ENCODE assay signal across 9 cellular contexts in genomic region chr5:139670369-139671095, GRCh38. TPM values are rescaled to one million over a fixed set of nuclear protein-coding genes. Genes with fewer than 3 reads are reported as not detected.
DNase-seq lines count a peak whose midpoint lies in the region; ATAC-seq and TF ChIP-seq lines count a peak whose summit lies in the region.
"Had no signal": no experiment of that assay in that cellular context is flagged by ENCODE, and none has a peak within 500 bp of the region (broad histone marks: within the 10 kb centered on the region; RNA-seq: fewer than 3 reads in every experiment).

No MANE protein-coding gene starts in this region.

- H3K79me2 ChIP-seq in PC-9 (ENCODE audit: low read depth): peaks cover 86% of the 10 kb centered on the region

- peak in 1 of 10 experiments; percentile 23 for DNase-seq in CD4-positive, alpha-beta T cell
- peak in 2 of 3 donors; percentile 91 to 92 for DNase-seq in Peyer's patch
- DNase-seq in osteocyte (ENCODE audit: extremely low spot score, unreplicated experiment): no peak
- no peak for DNase-seq in PC-9
- no peak for DNase-seq in NCI-H2171 (lab: John Stamatoyannopoulos, UW)

- no peaks in the 10 kb centered on the region for H3K9me3 ChIP-seq in CD4-positive, alpha-beta T cell (ENCODE audit: control insufficient read depth, low read length)
- no peaks in the 10 kb centered on the region for H3K9me3 ChIP-seq in Peyer's patch
- H3K9me3 ChIP-seq in endocrine pancreas (ENCODE audit: control insufficient read depth, low read length): no peaks in the 10 kb centered on the region
- no peaks in the 10 kb centered on the region for H3K9me3 ChIP-seq in PC-9 (ENCODE audit: insufficient read depth, low read depth)

- no peak overlapping the region for H2AFZ ChIP-seq in PC-9

- CTCF ChIA-PET in CD4-positive, alpha-beta T cell (lab: Charles Lee): interaction anchor here (1.4 kb wide), 1 partner anchor 95 kb away, joined by 4 read pairs; no protein-coding TSS in a partner anchor
- CTCF ChIA-PET in PC-9 (lab: Charles Lee): no interaction called here

- no peak overlapping the region for H3K27ac ChIP-seq in CD4-positive, alpha-beta T cell (ENCODE audit: low read depth, low read length)
- H3K27ac ChIP-seq in Peyer's patch (peak overlapping the region; percentile 79 to 92 (median 84)), PC-9 (no peak overlapping the region)

- POLR2A ChIA-PET in CD4-positive, alpha-beta T cell (lab: Charles Lee): interaction anchor here (0.8 to 1.8 kb wide), 3 partner anchors 10 to 35 kb away, joined by 3 to 8 read pairs (median 5); partner anchors contain the start of gene CXXC5
- POLR2A ChIA-PET in PC-9 (lab: Charles Lee; ENCODE audit: unreplicated experiment): no interaction called here

- intact Hi-C loops in CD4-positive, alpha-beta T cell (cut with DNase I, micrococcal nuclease): no loop called here
- intact Hi-C loops in PC-9 (cut with micrococcal nuclease; ENCODE audit: unreplicated experiment): no loop called here

- no peak overlapping the region for H3K27ac Mint-ChIP-seq in CD4-positive, alpha-beta T cell
- peak overlapping the region; percentile 91 for H3K27ac Mint-ChIP-seq in osteocyte (ENCODE audit: unreplicated experiment)
- H3K27ac Mint-ChIP-seq: T-helper 1 cell treated with Interleukin-12 subunit alpha and Interleukin-12 subunit beta and Interleukin-4 antibody, amounts not matched to agents 30 μg/mL and 1 μg/mL, for 36 hours had no signal

- H3F3A ChIP-seq in PC-9 (ENCODE audit: insufficient read depth, low read depth): no peaks in the 10 kb centered on the region

- H3K4me3 Mint-ChIP-seq in CD4-positive, alpha-beta T cell: peak overlapping the region; percentile 85
- peak overlapping the region; percentile 45 for H3K4me3 Mint-ChIP-seq in osteocyte (ENCODE audit: unreplicated experiment)

- no peak for TF ChIP-seq POLR2A in Peyer's patch (IDR thresholded peaks at IDR 0.05)

- TF ChIP-seq CTCF in CD4-positive, alpha-beta T cell (IDR thresholded peaks at IDR 0.05): no peak
- TF ChIP-seq CTCF in Peyer's patch (IDR thresholded peaks at IDR 0.05): peak in 3 of 6 experiments; percentile 7 to 13 (median 9)
- TF ChIP-seq CTCF in osteocyte (IDR thresholded peaks at IDR 0.05): peak; percentile 52
- TF ChIP-seq CTCF in PC-9 (conservative IDR thresholded peaks at IDR 0.05): no peak; the same call in 1 of the 2 replicates

- peak; percentile 42 for ATAC-seq in CD4-positive, alpha-beta T cell (ENCODE audit: poor library complexity)
- peak; percentile 60 for ATAC-seq in GM18907 (IDR thresholded peaks at IDR 0.05; ENCODE audit: unreplicated experiment)
- peak; percentile 35 for ATAC-seq in HG03045 (IDR thresholded peaks at IDR 0.05; ENCODE audit: unreplicated experiment)

- H3K36me3 Mint-ChIP-seq in CD4-positive, alpha-beta T cell (ENCODE audit: low read depth): no peaks in the 10 kb centered on the region
- peaks cover 7% of the 10 kb centered on the region for H3K36me3 Mint-ChIP-seq in osteocyte (ENCODE audit: unreplicated experiment)

- H4K20me1 ChIP-seq in PC-9 (ENCODE audit: insufficient read depth): peaks cover 63% of the 10 kb centered on the region

- peak overlapping the region; percentile 45 for H3K9ac ChIP-seq in endocrine pancreas (ENCODE audit: control insufficient read depth, insufficient read depth, low read length)

- peaks cover 40% of the 10 kb centered on the region for H3K4me1 Mint-ChIP-seq in CD4-positive, alpha-beta T cell (ENCODE audit: low read depth)
- H3K4me1 Mint-ChIP-seq in osteocyte (ENCODE audit: unreplicated experiment): peaks cover 90% of the 10 kb centered on the region

- H3K9me3 Mint-ChIP-seq in CD4-positive, alpha-beta T cell: no peaks in the 10 kb centered on the region
- no peaks in the 10 kb centered on the region for H3K9me3 Mint-ChIP-seq in osteocyte (ENCODE audit: unreplicated experiment)
- H3K9me3 Mint-ChIP-seq: T-helper 1 cell treated with Interleukin-12 subunit alpha and Interleukin-12 subunit beta and Interleukin-4 antibody, amounts not matched to agents 30 μg/mL and 1 μg/mL, for 36 hours had no signal

- H3K36me3 ChIP-seq in Peyer's patch (no peaks in the 10 kb centered on the region), endocrine pancreas (ENCODE audit: control insufficient read depth, insufficient read depth, low read length) (no peaks in the 10 kb centered on the region), PC-9 (ENCODE audit: low read depth) (no peaks in the 10 kb centered on the region)

- H3K27me3 ChIP-seq in CD4-positive, alpha-beta T cell (ENCODE audit: control insufficient read depth, insufficient read depth, low read length): no peaks in the 10 kb centered on the region
- H3K27me3 ChIP-seq in Peyer's patch: no peaks in the 10 kb centered on the region
- H3K27me3 ChIP-seq in endocrine pancreas (ENCODE audit: control insufficient read depth, insufficient read depth, low read length): no peaks in the 10 kb centered on the region
- no peaks in the 10 kb centered on the region for H3K27me3 ChIP-seq in PC-9 (ENCODE audit: insufficient read depth, low read depth)

- H3K4me2 ChIP-seq in PC-9: no peak overlapping the region

- H3K4me1 ChIP-seq in Peyer's patch: peaks cover 0 to 43% (median 34%) of the 10 kb centered on the region in 4 donors
- peaks cover 4% of the 10 kb centered on the region for H3K4me1 ChIP-seq in endocrine pancreas (ENCODE audit: control insufficient read depth, insufficient read depth, low read length)
- H3K4me1 ChIP-seq in PC-9 (replicated peaks; ENCODE audit: insufficient read depth): no peaks in the 10 kb centered on the region

- H3K27me3 Mint-ChIP-seq in CD4-positive, alpha-beta T cell: no peaks in the 10 kb centered on the region
- no peaks in the 10 kb centered on the region for H3K27me3 Mint-ChIP-seq in osteocyte (ENCODE audit: unreplicated experiment)

- H3K4me3 ChIP-seq in Peyer's patch (peak overlapping the region in 2 of 4 donors; percentile 29 to 59), endocrine pancreas (ENCODE audit: control insufficient read depth, insufficient read depth, low read length) (no peak overlapping the region), PC-9 (no peak overlapping the region)

- BruUV-seq in PC-9 (replicated peaks; lab: Mats Ljungman, UMichigan): no TSS peak

- H3K9me2 ChIP-seq in PC-9 (ENCODE audit: insufficient read depth): no peaks in the 10 kb centered on the region

RNA-seq across cellular contexts. Expression of gene CXXC5, which starts 22.4 kb away (rescaled TPM):
- total RNA-seq in CD4-positive, alpha-beta T cell: 1 to 10 TPM; 1.9 to 2.7 TPM
- total RNA-seq in Peyer's patch (10 to 100 TPM; 21.7 to 49.5 (median 30.9) TPM), osteocyte (239 and 259 TPM in 2 replicates), PC-9 (2021) (59.9 and 68.2 TPM in 2 replicates)

Comparison
In these comparisons a context has a peak if more than half of its experiments do, and no peak if none do; other contexts are left out.
1. DNase-seq: peak in Peyer's patch (2 of 3); none in osteocyte (single experiment), PC-9 (0 of 2) and NCI-H2171 (single experiment).
2. H3K27ac ChIP-seq: peak in Peyer's patch (4 of 4); none in CD4-positive, alpha-beta T cell (single experiment) and PC-9 (single experiment).
3. RNA of gene CXXC5, which starts 22.4 kb away (total RNA-seq): 239 to 259 TPM in osteocyte, 59.9 to 68.2 TPM in PC-9 and 21.7 to 49.5 TPM in Peyer's patch; 1.9 to 2.7 TPM in CD4-positive, alpha-beta T cell; every median in the first group is over 4 times any median in the second.
4. Peak in every context shown above with its lines, with median percentiles within 50 percentile points of each other: ATAC-seq.